Comparison of ENCODE assay signal across 18 cellular contexts in the genomic region with DNA sequence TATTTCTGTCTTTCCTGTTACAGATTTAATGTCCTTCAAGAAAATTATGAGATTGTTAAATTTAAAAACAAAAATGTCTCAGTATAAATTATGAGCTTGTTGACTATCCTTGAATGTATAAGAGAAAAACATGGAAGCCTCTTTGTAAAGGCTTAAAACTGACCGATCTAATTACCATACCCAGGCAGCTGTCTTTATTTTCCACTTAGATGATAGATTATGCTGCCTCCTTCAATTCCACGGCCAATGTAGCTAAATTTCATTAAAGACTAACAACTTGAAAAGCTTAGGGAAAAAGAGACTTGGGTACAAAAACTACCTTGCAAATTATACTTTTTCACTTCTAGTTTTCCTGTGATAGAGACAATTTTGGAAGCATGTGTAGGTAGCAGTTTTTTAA.
DNase-seq lines count a peak whose midpoint lies in the region; ATAC-seq, FAIRE-seq and TF ChIP-seq lines count a peak whose summit lies in the region.
"Had no signal": no experiment of that assay in that cellular context is flagged by ENCODE, and none has a peak within 500 bp of the region (broad histone marks: within the 10 kb centered on the region; RNA-seq: fewer than 3 reads in every experiment).

No MANE protein-coding gene starts in this region.

- H3K27ac ChIP-seq in left ventricle myocardium inferior (replicated peaks): peak overlapping the region; percentile 54
- no peak overlapping the region for H3K27ac ChIP-seq in right cardiac atrium (ENCODE audit: low read length)
- H3K27ac ChIP-seq in SJSA1: peak overlapping the region; percentile 88
- H3K27ac ChIP-seq in iPS-18a (ENCODE audit: low read length): peak overlapping the region; percentile 35
- H3K27ac ChIP-seq: psoas muscle, uterus had no signal

- no peak for TF ChIP-seq CTCF in left ventricle myocardium inferior (IDR thresholded peaks at IDR 0.05; ENCODE audit: borderline replicate concordance)

- intact Hi-C loops in left ventricle myocardium inferior (cut with micrococcal nuclease) (no loop called here), right cardiac atrium (cut with DNase I) (loop anchor here in 1 of 4 donors (10.0 kb wide), 1 partner anchor 80 kb away; no protein-coding TSS in a partner anchor)

- WGBS in right cardiac atrium: 81% methylated on average over 2 of the region's 2 CpGs

- H3K36me3 ChIP-seq in left ventricle myocardium inferior (no peaks in the 10 kb centered on the region), SJSA1 (peaks cover 20% of the 10 kb centered on the region), iPS-18a (ENCODE audit: control insufficient read depth, low read depth, low read length) (no peaks in the 10 kb centered on the region)
- H3K36me3 ChIP-seq: uterus had no signal

- no peaks in the 10 kb centered on the region for H3K9me3 ChIP-seq in left ventricle myocardium inferior (replicated peaks)
- H3K9me3 ChIP-seq in right cardiac atrium (ENCODE audit: control insufficient read depth, low read length): no peaks in the 10 kb centered on the region
- H3K9me3 ChIP-seq in SJSA1 (replicated peaks): no peaks in the 10 kb centered on the region
- no peaks in the 10 kb centered on the region for H3K9me3 ChIP-seq in iPS-18a (ENCODE audit: control insufficient read depth, low read depth, low read length)
- H3K9me3 ChIP-seq: psoas muscle, uterus had no signal

- H3K27me3 ChIP-seq in left ventricle myocardium inferior (ENCODE audit: low read depth) (no peaks in the 10 kb centered on the region), right cardiac atrium (ENCODE audit: control insufficient read depth, insufficient read depth) (no peaks in the 10 kb centered on the region), SJSA1 (replicated peaks) (no peaks in the 10 kb centered on the region), iPS-18a (ENCODE audit: control insufficient read depth, insufficient read depth, low read length) (no peaks in the 10 kb centered on the region)
- H3K27me3 ChIP-seq: uterus had no signal

- ATAC-seq in right cardiac atrium (no peak), GM18520 (IDR thresholded peaks at IDR 0.05; ENCODE audit: unreplicated experiment) (no peak)
- ATAC-seq: activated T-cell treated with anti-CD3 and anti-CD28 coated beads, Interleukin-2, amount 50 U/mL, for 72 hours; effector memory CD8-positive, alpha-beta T cell had no signal

- peaks cover 18% of the 10 kb centered on the region for H3K4me1 ChIP-seq in left ventricle myocardium inferior
- H3K4me1 ChIP-seq in right cardiac atrium (ENCODE audit: control insufficient read depth, insufficient read depth, low read length): peaks cover 2% of the 10 kb centered on the region
- H3K4me1 ChIP-seq in SJSA1 (replicated peaks): peaks cover 54% of the 10 kb centered on the region
- H3K4me1 ChIP-seq in iPS-18a (ENCODE audit: control insufficient read depth, low read depth, low read length): peaks cover 12% of the 10 kb centered on the region
- H3K4me1 ChIP-seq: uterus had no signal

- H3K4me3 ChIP-seq in left ventricle myocardium inferior (no peak overlapping the region), right cardiac atrium (ENCODE audit: low read length) (no peak overlapping the region), SJSA1 (no peak overlapping the region), iPS-18a (ENCODE audit: low read length) (no peak overlapping the region)
- H3K4me3 ChIP-seq: psoas muscle, uterus had no signal

- H3K9ac ChIP-seq in iPS-18a (ENCODE audit: low read length): no peak overlapping the region

- DNase-seq in left ventricle myocardium inferior (no peak), right cardiac atrium (no peak), SJSA1 (ENCODE audit: low read depth in 1 of 2, low spot score in 2 of 2) (no peak), urothelium cell line (ENCODE audit: low spot score) (no peak), NCI-H446 treated with DMSO at 0.1 percent for 48 hours (lab: John Stamatoyannopoulos, UW) (no peak)
- DNase-seq in stimulated activated CD4-positive, alpha-beta T cell treated with anti-CD3 and anti-CD28 coated beads, Interleukin-15, amount 100 ng/mL, for 24 hours: no peak
- DNase-seq: activated T-cell treated with anti-CD3 and anti-CD28 coated beads, Interleukin-2, amount 50 U/mL, for 72 hours; Calu3; effector memory CD8-positive, alpha-beta T cell; glutamatergic neuron; NCI-H1417; NCI-H2107; NCI-H510A had no signal

- no peak for FAIRE-seq in urothelium cell line (lab: Jason Lieb, UNC)
- FAIRE-seq: GM18507 had no signal
